In genomic region chr12:88578821-88579518, GRCh38 we compare ENCODE assay signal across 1 cellular context.
A peak's percentile ranks its signal among the peaks of the same experiment; 100 is the strongest.
TF ChIP-seq lines count a peak whose summit lies in the region.

No MANE protein-coding gene starts in this region.

TF ChIP-seq in SK-N-SH, 30 proteins besides CTCF, POLR2A, EP300 and RAD21 (continued from another document):
- 0 out of 2 replicates have a peak, but pooled peaks have one; percentile 18 for TF ChIP-seq REST (IDR thresholded peaks at IDR 0.05; ENCODE audit: low read depth, low read length)
- TF ChIP-seq RXRA (IDR thresholded peaks at IDR 0.05; ENCODE audit: borderline replicate concordance, low read depth) = no peak
- no peak for TF ChIP-seq ZBTB33 (IDR thresholded peaks at IDR 0.05; ENCODE audit: borderline replicate concordance, low read depth)
- 0 out of 2 replicates have a peak, but pooled peaks have one; percentile 14 for TF ChIP-seq POLR2AphosphoS5 (IDR thresholded peaks at IDR 0.05; ENCODE audit: low read depth, low read length)
- no peak for TF ChIP-seq NRF1 (IDR thresholded peaks at IDR 0.05; ENCODE audit: low read depth, low read length)
TF ChIP-seq in SK-N-SH: peak in this region for 3.
